In the genomic region with DNA sequence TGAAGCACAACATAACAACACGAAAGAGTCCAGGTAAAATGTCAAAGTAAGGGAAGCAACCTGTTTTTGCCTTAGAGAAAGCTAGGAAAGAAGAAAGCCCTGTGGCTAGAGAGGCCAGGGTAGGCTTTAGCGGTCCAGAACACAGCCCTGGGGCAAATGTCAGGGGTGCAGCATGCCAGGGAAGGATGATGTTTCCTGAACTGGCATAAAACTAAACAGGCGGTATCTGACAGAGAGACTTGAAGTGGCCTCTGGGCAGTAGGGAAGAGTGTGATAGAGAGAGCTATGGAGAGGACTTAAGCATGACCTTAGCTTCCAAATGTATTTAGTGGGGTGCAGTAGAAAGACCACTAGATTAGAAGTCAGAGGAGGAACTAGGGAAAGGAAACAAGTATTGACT, we compare ENCODE assay signal across 24 cellular contexts.
"Had no signal": no experiment of that assay in that cellular context is flagged by ENCODE, and none has a peak within 500 bp of the region (broad histone marks: within the 10 kb centered on the region; RNA-seq: fewer than 3 reads in every experiment).

No MANE protein-coding gene starts in this region.

- DNase-seq: colonic mucosa; cortex of kidney; dermis blood vessel endothelial cell; dorsolateral prefrontal cortex; effector CD4-positive, alpha-beta T cell; effector CD8-positive, alpha-beta T cell; effector memory CD4-positive, alpha-beta T cell; effector memory CD8-positive, alpha-beta T cell; endodermal cell; erythroblast; esophagus squamous epithelium; foreskin fibroblast; foreskin keratinocyte; foreskin melanocyte; glutamatergic neuron; head of caudate nucleus; heart left ventricle; heart right ventricle had no signal

- H3K27ac ChIP-seq: colonic mucosa, coronary artery, epithelial cell of prostate, esophagus muscularis mucosa, esophagus squamous epithelium, foreskin keratinocyte, gastroesophageal sphincter, heart left ventricle, heart right ventricle had no signal

- H3K27me3 Mint-ChIP-seq: dendritic cell treated with granulocyte-macrophage colony-stimulating factor and Interleukin-4, amounts not matched to agents 40 ng/mL and 50 ng/mL, for 4 days; effector memory CD8-positive, alpha-beta T cell had no signal

- H3K9me3 Mint-ChIP-seq: dendritic cell treated with granulocyte-macrophage colony-stimulating factor and Interleukin-4, amounts not matched to agents 40 ng/mL and 50 ng/mL, for 4 days; effector memory CD8-positive, alpha-beta T cell; endodermal cell had no signal

- H3K4me3 ChIP-seq: colonic mucosa, coronary artery, dorsolateral prefrontal cortex, esophagus muscularis mucosa, esophagus squamous epithelium, gastroesophageal sphincter, heart left ventricle, heart right ventricle had no signal

- H3K4me1 ChIP-seq: colonic mucosa, esophagus muscularis mucosa, esophagus squamous epithelium, foreskin keratinocyte, gastroesophageal sphincter, heart left ventricle had no signal

- H3K4me3 Mint-ChIP-seq: dendritic cell treated with granulocyte-macrophage colony-stimulating factor and Interleukin-4, amounts not matched to agents 40 ng/mL and 50 ng/mL, for 4 days; effector memory CD8-positive, alpha-beta T cell; endodermal cell had no signal

- H3K27ac Mint-ChIP-seq: dendritic cell treated with granulocyte-macrophage colony-stimulating factor and Interleukin-4, amounts not matched to agents 40 ng/mL and 50 ng/mL, for 4 days; effector memory CD8-positive, alpha-beta T cell; endodermal cell had no signal

- ATAC-seq: effector memory CD8-positive, alpha-beta T cell; esophagus mucosa; foreskin keratinocyte; gastroesophageal sphincter; heart left ventricle; heart right ventricle had no signal

- H3K9me3 ChIP-seq: colonic mucosa, esophagus muscularis mucosa, esophagus squamous epithelium, gastroesophageal sphincter, heart left ventricle, heart right ventricle had no signal

- H3K36me3 ChIP-seq: colonic mucosa, esophagus muscularis mucosa, esophagus squamous epithelium, gastroesophageal sphincter, heart left ventricle, heart right ventricle had no signal

- H3K27me3 ChIP-seq: colonic mucosa, dorsolateral prefrontal cortex, esophagus muscularis mucosa, esophagus squamous epithelium, foreskin keratinocyte, gastroesophageal sphincter, heart left ventricle, heart right ventricle had no signal
